In genomic region chr1:101238681-101239094, GRCh38 we compare ENCODE assay signal across 8 cellular contexts. TPM values are rescaled to one million over a fixed set of nuclear protein-coding genes. Genes with fewer than 3 reads are reported as not detected.
DNase-seq lines count a peak whose midpoint lies in the region; ATAC-seq and TF ChIP-seq lines count a peak whose summit lies in the region.

No MANE protein-coding gene starts in this region.

- no peak overlapping the region for H2BK120ac ChIP-seq in neuronal stem cell (ENCODE audit: low read depth, low read length)

- WGBS in neuronal stem cell (ENCODE audit: extremely low coverage in 2 of 2, insufficient read length in 2 of 2, insufficient replicate concordance in 1 of 2), 2 donors = no CpG with 5 or more reads among the region's 17 CpGs

- H3K27ac ChIP-seq in RWPE2 (ENCODE audit: poor library complexity, severe bottlenecking) (peak overlapping the region; percentile 79), foreskin keratinocyte (no peak overlapping the region), neuronal stem cell (replicated peaks; ENCODE audit: low read length) (no peak overlapping the region)

- H3K4me3 ChIP-seq in AG04449 (ENCODE audit: low read depth, low read length) (peak overlapping the region; percentile 74), RWPE2 (ENCODE audit: severe bottlenecking) (peak overlapping the region; percentile 42), neuronal stem cell (ENCODE audit: low read length in 2 of 2) (peak overlapping the region in 1 of 2 donors; percentile 67)

- H4K8ac ChIP-seq in neuronal stem cell (ENCODE audit: low read depth, low read length) = no peak overlapping the region

- no peaks in the 10 kb centered on the region for H3K9me3 Mint-ChIP-seq in stimulated activated naive CD8-positive, alpha-beta T cell treated with anti-CD3 and anti-CD28 coated beads, Interleukin-15, amount 100 ng/mL, for 72 hours

- no peak overlapping the region for H4K91ac ChIP-seq in neuronal stem cell (ENCODE audit: low read depth, low read length, poor library complexity)

- TF ChIP-seq CTCF in AG04449 (IDR thresholded peaks at IDR 0.05; ENCODE audit: insufficient read depth, low read length, missing control alignments) (peak; percentile 98), RWPE2 (IDR thresholded peaks at IDR 0.05; ENCODE audit: poor library complexity, severe bottlenecking) (peak; percentile 94), foreskin keratinocyte (conservative IDR thresholded peaks at IDR 0.05) (peak; percentile 96)

- H3K18ac ChIP-seq in neuronal stem cell (ENCODE audit: low read length) = no peak overlapping the region

- no peak overlapping the region for H2AFZ ChIP-seq in neuronal stem cell (ENCODE audit: low read length)

- no peak overlapping the region for H3K9ac ChIP-seq in neuronal stem cell (ENCODE audit: low read depth, low read length, poor library complexity)

- H2AK5ac ChIP-seq in neuronal stem cell (ENCODE audit: low read depth, low read length) = no peak overlapping the region

- DNase-seq in AG04449 (ENCODE audit: low read depth, low spot score) (peak; percentile 53), HT1080 (ENCODE audit: low read depth) (peak; percentile 85), RWPE2 (ENCODE audit: low spot score) (peak; percentile 79), activated gamma-delta T cell (lab: John Stamatoyannopoulos, UW) (peak; percentile 50), foreskin keratinocyte (peak in 1 of 2 donors; percentile 82), neuronal stem cell (ENCODE audit: low spot score) (peak; percentile 76)
- DNase-seq in stimulated activated naive CD8-positive, alpha-beta T cell treated with anti-CD3 and anti-CD28 coated beads, Interleukin-15, amount 100 ng/mL, for 72 hours = peak; percentile 90 to 94

- H3K4ac ChIP-seq in neuronal stem cell (ENCODE audit: low read length) = no peak overlapping the region

- H3K23ac ChIP-seq in neuronal stem cell (ENCODE audit: low read depth, low read length, poor library complexity) = no peak overlapping the region

- H3K4me1 ChIP-seq in RWPE2 (ENCODE audit: insufficient read depth, poor library complexity, severe bottlenecking) (peaks cover 6% of the 10 kb centered on the region), foreskin keratinocyte (no peaks in the 10 kb centered on the region), neuronal stem cell (ENCODE audit: control insufficient read depth in 2 of 2, insufficient read depth in 1 of 2, low read depth in 1 of 2, low read length in 2 of 2) (peaks cover 5 to 8% of the 10 kb centered on the region in 2 donors)

- H2BK15ac ChIP-seq in neuronal stem cell (ENCODE audit: low read length) = no peak overlapping the region

- ATAC-seq in GM18502 (IDR thresholded peaks at IDR 0.05; ENCODE audit: poor library complexity, unreplicated experiment) = peak; percentile 24
- peak; percentile 74 for ATAC-seq in RWPE2 (ENCODE audit: low read depth)
- peak; percentile 80 for ATAC-seq in foreskin keratinocyte
- ATAC-seq in stimulated activated naive CD8-positive, alpha-beta T cell treated with anti-CD3 and anti-CD28 coated beads, Interleukin-15, amount 100 ng/mL, for 72 hours = peak; percentile 52

- H3K79me1 ChIP-seq in neuronal stem cell (ENCODE audit: low read depth, low read length) = peaks cover 3% of the 10 kb centered on the region

- peaks cover 3% of the 10 kb centered on the region; the same call in 1 of the 2 replicates for H3K36me3 ChIP-seq in RWPE2 (ENCODE audit: low read depth)
- H3K36me3 ChIP-seq in neuronal stem cell (replicated peaks in 1 of 2; ENCODE audit: control insufficient read depth in 2 of 2, insufficient read depth in 2 of 2, low read length in 2 of 2) = peaks cover 18 to 49% of the 10 kb centered on the region in 2 donors

- peak overlapping the region; percentile 92 to 99 for H3K4me3 Mint-ChIP-seq in stimulated activated naive CD8-positive, alpha-beta T cell treated with anti-CD3 and anti-CD28 coated beads, Interleukin-15, amount 100 ng/mL, for 72 hours

- no peak overlapping the region for H3K4me2 ChIP-seq in neuronal stem cell (ENCODE audit: insufficient read depth, low read length, poor library complexity, severe bottlenecking)

- peak overlapping the region; percentile 89 to 99 for H3K27ac Mint-ChIP-seq in stimulated activated naive CD8-positive, alpha-beta T cell treated with anti-CD3 and anti-CD28 coated beads, Interleukin-15, amount 100 ng/mL, for 72 hours

- POLR2A ChIA-PET in AG04449 (lab: Yijun Ruan, JAX) = interaction anchor here (0.6 kb wide), 1 partner anchor 14 kb away, joined by 3 read pairs; no protein-coding TSS in a partner anchor

- H3K9me3 ChIP-seq in RWPE2 (ENCODE audit: severe bottlenecking) = no peaks in the 10 kb centered on the region
- peaks cover 0 to 7% of the 10 kb centered on the region in 2 donors for H3K9me3 ChIP-seq in neuronal stem cell (replicated peaks in 1 of 2; ENCODE audit: control insufficient read depth in 2 of 2, insufficient read depth in 1 of 2, low read depth in 1 of 2, low read length in 2 of 2)

- CTCF ChIA-PET in AG04449 (lab: Yijun Ruan, JAX) = interaction anchor here (0.6 to 5.3 kb wide), 65 partner anchors 11 to 359 kb away, joined by 3 to 98 read pairs (median 4); partner anchors contain the start of genes DPH5 and EXTL2

- no peak overlapping the region for H2BK5ac ChIP-seq in neuronal stem cell (ENCODE audit: low read length)

- H3K27me3 Mint-ChIP-seq in stimulated activated naive CD8-positive, alpha-beta T cell treated with anti-CD3 and anti-CD28 coated beads, Interleukin-15, amount 100 ng/mL, for 72 hours = no peaks in the 10 kb centered on the region

- peaks cover 51% of the 10 kb centered on the region for H3K4me1 Mint-ChIP-seq in stimulated activated naive CD8-positive, alpha-beta T cell treated with anti-CD3 and anti-CD28 coated beads, Interleukin-15, amount 100 ng/mL, for 72 hours

- H3K27me3 ChIP-seq in RWPE2 (ENCODE audit: insufficient read depth, poor library complexity, severe bottlenecking) (no peaks in the 10 kb centered on the region), foreskin keratinocyte (no peaks in the 10 kb centered on the region), neuronal stem cell (ENCODE audit: control insufficient read depth in 3 of 3, insufficient read depth in 3 of 3, low read depth in 1 of 3, low read length in 3 of 3) (no peaks in the 10 kb centered on the region)

- no peak overlapping the region for H2BK12ac ChIP-seq in neuronal stem cell (ENCODE audit: low read length)

- no peak overlapping the region for H3K14ac ChIP-seq in neuronal stem cell (ENCODE audit: low read length)

RNA-seq across cellular contexts. Expression of gene S1PR1, which starts 1.9 kb away (rescaled TPM):
- 13.7 and 15.5 TPM in 2 replicates for total RNA-seq in HT1080 (2014; rRNA removed; shearing (Covaris generic))
- polyA plus RNA-seq in HT1080 (2015; cell fraction: cytosol; rRNA removed) = 8.8 and 10.4 TPM in 2 replicates
- 9.1 and 9.8 TPM in 2 replicates for polyA plus RNA-seq in HT1080 (2015; cell fraction: nucleus; rRNA removed)
- total RNA-seq in foreskin keratinocyte = 16.9 and 24.9 TPM in 2 replicates
- 6.4 and 12.1 TPM in 2 replicates for polyA plus RNA-seq in foreskin keratinocyte
- 19.5 TPM for polyA plus RNA-seq in neuronal stem cell (2013, experiment 1 of 2)
- 19.0 TPM for polyA plus RNA-seq in neuronal stem cell (2013, experiment 2 of 2)

Comparison
In these comparisons a context has a peak if more than half of its experiments do, and no peak if none do; other contexts are left out.
1. ATAC-seq: peak in every context shown above with its lines; median percentile 80 in foreskin keratinocyte; 74 in RWPE2; 52 in stimulated activated naive CD8-positive, alpha-beta T cell treated with anti-CD3 and anti-CD28 coated beads, Interleukin-15, amount 100 ng/mL, for 72 hours; 24 in GM18502.